ENCODE assay signal across 17 cellular contexts in the genomic region with DNA sequence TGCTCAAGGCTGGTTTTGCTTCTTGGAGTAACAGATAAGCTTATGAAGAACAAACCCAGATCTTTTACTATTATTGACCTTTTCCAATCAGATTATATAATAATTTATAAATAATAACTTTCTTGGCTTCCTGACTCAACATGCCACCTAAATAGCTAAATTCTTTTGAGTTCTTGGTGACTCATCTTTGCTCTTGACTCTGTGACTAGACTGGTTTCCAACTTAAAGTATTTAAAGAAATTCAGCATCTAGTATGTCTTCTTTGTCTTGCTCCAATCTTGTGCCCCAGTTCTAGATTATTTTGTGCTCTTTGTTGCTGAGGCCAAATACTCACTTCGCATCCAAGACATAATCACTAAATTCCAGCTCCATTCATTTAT.
DNase-seq lines count a peak whose midpoint lies in the region; ATAC-seq, FAIRE-seq and TF ChIP-seq lines count a peak whose summit lies in the region.
"Had no signal": no experiment of that assay in that cellular context is flagged by ENCODE, and none has a peak within 500 bp of the region (broad histone marks: within the 10 kb centered on the region; RNA-seq: fewer than 3 reads in every experiment).

No MANE protein-coding gene starts in this region.

- no peak overlapping the region for H3K4me3 ChIP-seq in GM23248
- H3K4me3 ChIP-seq in choroid plexus epithelial cell (ENCODE audit: low read depth, low read length): no peak overlapping the region
- H3K4me3 ChIP-seq in right lobe of liver: no peak overlapping the region
- no peak overlapping the region for H3K4me3 ChIP-seq in GM23338
- H3K4me3 ChIP-seq: heart left ventricle, PC-9, prostate gland, suprapubic skin had no signal

- no peak overlapping the region for H3K9ac ChIP-seq in GM23248

- H3K79me2 ChIP-seq in GM23248 (ENCODE audit: insufficient read depth) (no peaks in the 10 kb centered on the region), GM23338 (replicated peaks; ENCODE audit: insufficient read depth) (no peaks in the 10 kb centered on the region)

- H3K36me3 Mint-ChIP-seq in GM23338 (ENCODE audit: low read depth): no peaks in the 10 kb centered on the region
- H3K36me3 Mint-ChIP-seq: CD4-positive, alpha-beta memory T cell had no signal

- H3F3A ChIP-seq in GM23248 (ENCODE audit: insufficient read depth) (no peaks in the 10 kb centered on the region), GM23338 (replicated peaks; ENCODE audit: low read depth) (no peaks in the 10 kb centered on the region)

- FAIRE-seq in RCC 7860 (lab: Jason Lieb, UNC): peak; percentile 85

- H3K4me2 ChIP-seq in GM23248 (ENCODE audit: unreplicated experiment): no peak overlapping the region
- no peak overlapping the region for H3K4me2 ChIP-seq in GM23338
- H3K4me2 ChIP-seq: PC-9 had no signal

- H3K27me3 Mint-ChIP-seq in GM23338 (ENCODE audit: insufficient read depth, low read depth, poor library complexity): peaks cover 2% of the 10 kb centered on the region
- H3K27me3 Mint-ChIP-seq: activated B cell treated with CpG ODN at 0.5 μM for 24 hours had no signal

- intact Hi-C loops in right lobe of liver (cut with DNase I): no loop called here

- no peaks in the 10 kb centered on the region for H3K36me3 ChIP-seq in GM23248 (ENCODE audit: low read depth)
- H3K36me3 ChIP-seq in right lobe of liver: no peaks in the 10 kb centered on the region
- no peaks in the 10 kb centered on the region for H3K36me3 ChIP-seq in GM23338 (ENCODE audit: insufficient read depth)
- H3K36me3 ChIP-seq: heart left ventricle, prostate gland, suprapubic skin had no signal

- H3K4me1 Mint-ChIP-seq in GM23338: peaks cover 21% of the 10 kb centered on the region

- no peaks in the 10 kb centered on the region for H3K9me3 ChIP-seq in GM23248 (ENCODE audit: low read depth)
- H3K9me3 ChIP-seq in right lobe of liver: no peaks in the 10 kb centered on the region
- H3K9me3 ChIP-seq: heart left ventricle, prostate gland, suprapubic skin had no signal

- H3K27ac ChIP-seq in GM23248: no peak overlapping the region
- H3K27ac ChIP-seq in right lobe of liver: no peak overlapping the region
- no peak overlapping the region for H3K27ac ChIP-seq in GM23338 (ENCODE audit: low read depth)
- H3K27ac ChIP-seq: PC-9, prostate gland, suprapubic skin had no signal

- H3K9me2 ChIP-seq in GM23248 (ENCODE audit: insufficient read depth) (no peaks in the 10 kb centered on the region), GM23338 (ENCODE audit: insufficient read depth) (0 out of 2 replicates have a peak, but pooled peaks cover 2% of the 10 kb centered on the region)

- no peak for TF ChIP-seq CTCF in choroid plexus epithelial cell (conservative IDR thresholded peaks at IDR 0.05; ENCODE audit: low read depth, low read length)
- TF ChIP-seq CTCF in right lobe of liver (IDR thresholded peaks at IDR 0.05): no peak
- no peak for TF ChIP-seq CTCF in GM23338 (conservative IDR thresholded peaks at IDR 0.05; ENCODE audit: low read depth in 2 of 2)

- H3K4me1 ChIP-seq in GM23248 (ENCODE audit: insufficient read depth) (peaks cover 13% of the 10 kb centered on the region), right lobe of liver (no peaks in the 10 kb centered on the region), GM23338 (ENCODE audit: insufficient read depth) (0 out of 2 replicates have a peak, but pooled peaks cover 8% of the 10 kb centered on the region)
- H3K4me1 ChIP-seq: prostate gland, suprapubic skin had no signal

- no peak overlapping the region for H3K4me3 Mint-ChIP-seq in GM23338
- H3K4me3 Mint-ChIP-seq: activated B cell treated with CpG ODN at 0.5 μM for 24 hours; activated naive CD4-positive, alpha-beta T cell treated with anti-CD3 and anti-CD28 coated beads for 36 hours had no signal

- DNase-seq in GM23248 (peak; percentile 76), RCC 7860 (ENCODE audit: low spot score) (peak; percentile 53), choroid plexus epithelial cell (ENCODE audit: low read depth) (peak; percentile 61), renal cortical epithelial cell (ENCODE audit: low read depth) (peak; percentile 61), right lobe of liver (no peak), GM23338 (ENCODE audit: low spot score) (no peak), COR-L47 (lab: John Stamatoyannopoulos, UW) (no peak), NCI-H345 treated with DMSO at 0.1 percent for 48 hours (lab: John Stamatoyannopoulos, UW; ENCODE audit: unreplicated experiment) (no peak)
- DNase-seq: activated B cell treated with CpG ODN at 0.5 μM for 24 hours; CD4-positive, alpha-beta memory T cell; heart left ventricle; NCI-H1930; NCI-H526; PC-9 had no signal

- in situ Hi-C loops in GM23248 (cut with MboI): no loop called here

- TF ChIP-seq POLR2A in right lobe of liver (IDR thresholded peaks at IDR 0.05): no peak

- no peaks in the 10 kb centered on the region for H3K27me3 ChIP-seq in GM23248 (replicated peaks; ENCODE audit: insufficient read depth)
- H3K27me3 ChIP-seq in right lobe of liver: no peaks in the 10 kb centered on the region
- H3K27me3 ChIP-seq in GM23338 (ENCODE audit: insufficient read depth): no peaks in the 10 kb centered on the region
- H3K27me3 ChIP-seq: heart left ventricle, suprapubic skin had no signal

- no peak for ATAC-seq in right lobe of liver
- no peak for ATAC-seq in GM23338

- H2AFZ ChIP-seq in GM23248 (no peak overlapping the region), GM23338 (no peak overlapping the region)
- H2AFZ ChIP-seq: PC-9 had no signal

- H3K9me3 Mint-ChIP-seq in GM23338: no peaks in the 10 kb centered on the region; the same call in 2 of the 3 replicates
- H3K9me3 Mint-ChIP-seq: activated B cell treated with CpG ODN at 0.5 μM for 24 hours; activated naive CD4-positive, alpha-beta T cell treated with anti-CD3 and anti-CD28 coated beads for 36 hours; CD4-positive, alpha-beta memory T cell had no signal

- H3K27ac Mint-ChIP-seq in GM23338: no peak overlapping the region
- H3K27ac Mint-ChIP-seq: activated B cell treated with CpG ODN at 0.5 μM for 24 hours; activated naive CD4-positive, alpha-beta T cell treated with anti-CD3 and anti-CD28 coated beads for 36 hours had no signal

- 95 to 100% methylated on average over 1 of the region's 1 CpG for WGBS in GM23248 (ENCODE audit: low coverage in 1 of 2, low lambda C conversion rate in 2 of 2, missing lambda C conversion rate in 2 of 2), 2 experiments
- WGBS in right lobe of liver (ENCODE audit: insufficient coverage, low coverage, low lambda C conversion rate, missing lambda C conversion rate): 54% methylated on average over 1 of the region's 1 CpG

- H4K20me1 ChIP-seq in GM23248 (ENCODE audit: insufficient read depth): no peaks in the 10 kb centered on the region
- no peaks in the 10 kb centered on the region for H4K20me1 ChIP-seq in GM23338 (replicated peaks; ENCODE audit: insufficient read depth)

TF ChIP-seq in GM23338, 12 proteins besides CTCF, POLR2A, EP300 and RAD21 (continues in another document):
- TF ChIP-seq STAT1 (IDR thresholded peaks at IDR 0.05; ENCODE audit: unreplicated experiment) (no peak), JUNB (IDR thresholded peaks at IDR 0.05; ENCODE audit: unreplicated experiment) (no peak), NANOG (IDR thresholded peaks at IDR 0.05; ENCODE audit: borderline replicate concordance) (no peak), POLR2AphosphoS5 (IDR thresholded peaks at IDR 0.05; ENCODE audit: low read depth) (no peak), EZH2 (IDR thresholded peaks at IDR 0.05; ENCODE audit: low read depth, unreplicated experiment) (no peak), REST (IDR thresholded peaks at IDR 0.05; ENCODE audit: unreplicated experiment) (no peak)
- TF ChIP-seq, protein P1, sequence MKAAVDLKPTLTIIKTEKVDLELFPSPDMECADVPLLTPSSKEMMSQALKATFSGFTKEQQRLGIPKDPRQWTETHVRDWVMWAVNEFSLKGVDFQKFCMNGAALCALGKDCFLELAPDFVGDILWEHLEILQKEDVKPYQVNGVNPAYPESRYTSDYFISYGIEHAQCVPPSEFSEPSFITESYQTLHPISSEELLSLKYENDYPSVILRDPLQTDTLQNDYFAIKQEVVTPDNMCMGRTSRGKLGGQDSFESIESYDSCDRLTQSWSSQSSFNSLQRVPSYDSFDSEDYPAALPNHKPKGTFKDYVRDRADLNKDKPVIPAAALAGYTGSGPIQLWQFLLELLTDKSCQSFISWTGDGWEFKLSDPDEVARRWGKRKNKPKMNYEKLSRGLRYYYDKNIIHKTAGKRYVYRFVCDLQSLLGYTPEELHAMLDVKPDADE (IDR thresholded peaks at IDR 0.05): no peak

Comparison
In these comparisons a context has a peak if more than half of its experiments do, and no peak if none do; other contexts are left out.
1. DNase-seq: peak in GM23248 (single experiment), RCC 7860 (single experiment), choroid plexus epithelial cell (single experiment) and renal cortical epithelial cell (single experiment); none in right lobe of liver (0 of 3), GM23338 (single experiment), COR-L47 (single experiment) and NCI-H345 treated with DMSO at 0.1 percent for 48 hours (single experiment).